19 cellular contexts compared by ENCODE assay signal in genomic region chr15:57949374-57949938, GRCh38.
A peak's percentile ranks its signal among the peaks of the same experiment; 100 is the strongest.
DNase-seq lines count a peak whose midpoint lies in the region; ATAC-seq and TF ChIP-seq lines count a peak whose summit lies in the region.
"Had no signal": no experiment of that assay in that cellular context is flagged by ENCODE, and none has a peak within 500 bp of the region (broad histone marks: within the 10 kb centered on the region; RNA-seq: fewer than 3 reads in every experiment).

No MANE protein-coding gene starts in this region.

- CTCF ChIA-PET in HEK293 (lab: Yijun Ruan, JAX): interaction anchor here (0.6 kb wide), 1 partner anchor 117 kb away, joined by 3 read pairs; no protein-coding TSS in a partner anchor

- no peaks in the 10 kb centered on the region for H3K9me3 ChIP-seq in HEK293 (ENCODE audit: control insufficient read depth, insufficient read depth, low read depth, low read length)
- no peaks in the 10 kb centered on the region for H3K9me3 ChIP-seq in T-helper 17 cell (ENCODE audit: control insufficient read depth, low read length, poor library complexity, severe bottlenecking)
- H3K9me3 ChIP-seq in vagina: no peaks in the 10 kb centered on the region
- H3K9me3 ChIP-seq: A549; BE2C; BLaER1 treated with 17β-estradiol and CSF1 and Interleukin-3, amounts not matched to agents 10 nM and 100 nM; HAP-1 had no signal

- peaks cover 5% of the 10 kb centered on the region for H3K4me1 Mint-ChIP-seq in T-helper 17 cell
- H3K4me1 Mint-ChIP-seq: CD14-positive monocyte; CD8-positive, alpha-beta memory T cell had no signal

- H3K27ac ChIP-seq in HEK293 (ENCODE audit: extremely low read depth, low read depth, low read length): no peak overlapping the region
- H3K27ac ChIP-seq in vagina: peak overlapping the region; percentile 30
- H3K27ac ChIP-seq: A549; BLaER1 treated with 17β-estradiol and CSF1 and Interleukin-3, amounts not matched to agents 10 nM and 100 nM had no signal

- H3K36me3 ChIP-seq in HEK293 (ENCODE audit: control insufficient read depth in 2 of 2, insufficient read depth in 1 of 2, low read length in 2 of 2) (no peaks in the 10 kb centered on the region), vagina (no peaks in the 10 kb centered on the region)
- H3K36me3 ChIP-seq: BE2C; BLaER1 treated with 17β-estradiol and CSF1 and Interleukin-3, amounts not matched to agents 10 nM and 100 nM; HAP-1 had no signal

- no peak for TF ChIP-seq POLR2A in vagina (IDR thresholded peaks at IDR 0.05)

- no peak for TF ChIP-seq CTCF in HEK293 (tag by site-specific recombination; IDR thresholded peaks at IDR 0.05)
- no peak for TF ChIP-seq CTCF in vagina (IDR thresholded peaks at IDR 0.05)

- H3K4me1 ChIP-seq in HEK293 (ENCODE audit: control insufficient read depth, insufficient read depth, low read length): no peaks in the 10 kb centered on the region
- peaks cover 19% of the 10 kb centered on the region for H3K4me1 ChIP-seq in vagina
- H3K4me1 ChIP-seq: A549; BLaER1 treated with 17β-estradiol and CSF1 and Interleukin-3, amounts not matched to agents 10 nM and 100 nM; HAP-1 had no signal

- no peaks in the 10 kb centered on the region for H3K27me3 ChIP-seq in vagina
- H3K27me3 ChIP-seq: BE2C; BLaER1 treated with 17β-estradiol and CSF1 and Interleukin-3, amounts not matched to agents 10 nM and 100 nM had no signal

- peak overlapping the region; percentile 34 for H3K27ac Mint-ChIP-seq in T-helper 17 cell
- H3K27ac Mint-ChIP-seq: CD14-positive monocyte; CD4-positive, alpha-beta T cell; CD8-positive, alpha-beta memory T cell had no signal

- peaks cover 60% of the 10 kb centered on the region for H3K27me3 Mint-ChIP-seq in T-helper 17 cell

- ATAC-seq in T-helper 17 cell (no peak), HG02678 (IDR thresholded peaks at IDR 0.05; ENCODE audit: unreplicated experiment) (no peak)

- intact Hi-C loops in vagina (cut with DNase I): no loop called here

- DNase-seq in T-helper 17 cell (no peak), left kidney (ENCODE audit: low read depth, low spot score) (peak; percentile 90), vagina (ENCODE audit: extremely low spot score in 2 of 2) (no peak), inferior parietal cortex (ENCODE audit: extremely low spot score) (no peak), activated gamma-delta T cell (lab: John Stamatoyannopoulos, UW) (no peak)
- DNase-seq: 8988T; ACHN; AML-193; CD4-positive, alpha-beta T cell; CD8-positive, alpha-beta memory T cell; DMS79 treated with DMSO at 0.1 percent for 48 hours; GOT3 had no signal

- POLR2A ChIA-PET in HEK293 (lab: Yijun Ruan, JAX): no interaction called here

- H3K4me3 ChIP-seq in HEK293 (ENCODE audit: low read depth, low read length) (no peak overlapping the region), vagina (no peak overlapping the region)
- H3K4me3 ChIP-seq: A549; BLaER1 treated with 17β-estradiol and CSF1 and Interleukin-3, amounts not matched to agents 10 nM and 100 nM; HAP-1 had no signal

- peaks cover 2% of the 10 kb centered on the region for H3K36me3 Mint-ChIP-seq in T-helper 17 cell (ENCODE audit: low read depth)
- H3K36me3 Mint-ChIP-seq: CD14-positive monocyte; CD8-positive, alpha-beta memory T cell had no signal

- H3K4me3 Mint-ChIP-seq in T-helper 17 cell: no peak overlapping the region
- H3K4me3 Mint-ChIP-seq: CD14-positive monocyte; CD4-positive, alpha-beta T cell; CD8-positive, alpha-beta memory T cell had no signal

TF ChIP-seq in HEK293, 187 proteins besides CTCF, POLR2A, EP300 and RAD21:
- TF ChIP-seq ZNF311 (tag by site-specific recombination; IDR thresholded peaks at IDR 0.05; ENCODE audit: borderline replicate concordance): no peak
- peak; percentile 95 for TF ChIP-seq PRDM4 (tag by site-specific recombination; IDR thresholded peaks at IDR 0.05)
